Comparison of ENCODE assay signal across 31 cellular contexts in the genomic region with DNA sequence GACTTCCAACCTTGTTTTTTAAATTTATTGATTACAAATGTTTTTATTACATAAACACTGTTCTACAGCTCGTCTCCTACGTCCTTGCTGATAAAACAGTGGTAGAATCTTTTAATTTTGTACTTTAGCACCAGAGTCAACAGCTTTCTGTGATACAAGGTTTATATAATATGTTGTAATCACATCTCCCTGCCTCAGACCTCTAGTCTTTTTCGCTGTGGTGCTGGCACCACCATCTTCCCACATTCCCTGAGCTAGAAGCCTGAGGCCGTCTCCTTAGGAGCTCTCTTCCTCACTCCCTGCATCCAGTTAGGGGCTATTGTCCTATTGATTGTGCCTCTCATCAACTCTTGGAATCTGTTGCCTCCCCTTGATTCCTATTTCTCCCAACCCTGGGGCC.
"Had no signal": no experiment of that assay in that cellular context is flagged by ENCODE, and none has a peak within 500 bp of the region (broad histone marks: within the 10 kb centered on the region; RNA-seq: fewer than 3 reads in every experiment).

No MANE protein-coding gene starts in this region.

- H3K4me3 ChIP-seq: breast epithelium, coronary artery, dorsolateral prefrontal cortex, gastrocnemius medialis, hepatocyte, right atrium auricular region, stomach, suprapubic skin, tibial nerve had no signal

- H3K4me1 Mint-ChIP-seq: natural killer cell had no signal

- H3K27me3 Mint-ChIP-seq: activated CD4-positive, alpha-beta memory T cell treated with anti-CD3 and anti-CD28 coated beads, Interleukin-2, amount 10 ng/mL, durations not matched to agents 7 days and 5 days; activated CD4-positive, alpha-beta T cell treated with anti-CD3 and anti-CD28 coated beads, Interleukin-2, amount 10 ng/mL, durations not matched to agents 7 days and 5 days; activated naive CD4-positive, alpha-beta T cell treated with anti-CD3 and anti-CD28 coated beads, Interleukin-2, amount 50 U/mL, for 24 hours; activated naive CD8-positive, alpha-beta T cell treated with anti-CD3 and anti-CD28 coated beads, Interleukin-2, amount 50 U/mL, for 24 hours; activated T-cell treated with anti-CD3 and anti-CD28 coated beads, Interleukin-2, amount 50 U/mL, for 24 hours; stimulated activated naive B cell treated with anti-CD40 and anti-IgM and Interleukin-4, amounts not matched to agents 10 μg/mL and 1 μg/mL and 100 μg/mL, for 72 hours; T-cell had no signal

- H3K4me3 Mint-ChIP-seq: activated CD4-positive, alpha-beta memory T cell treated with anti-CD3 and anti-CD28 coated beads, Interleukin-2, amount 10 ng/mL, durations not matched to agents 7 days and 5 days; activated CD4-positive, alpha-beta T cell treated with anti-CD3 and anti-CD28 coated beads, Interleukin-2, amount 10 ng/mL, durations not matched to agents 7 days and 5 days; activated naive CD4-positive, alpha-beta T cell treated with anti-CD3 and anti-CD28 coated beads, Interleukin-2, amount 50 U/mL, for 24 hours; activated naive CD8-positive, alpha-beta T cell treated with anti-CD3 and anti-CD28 coated beads, Interleukin-2, amount 50 U/mL, for 24 hours; activated T-cell treated with anti-CD3 and anti-CD28 coated beads, Interleukin-2, amount 50 U/mL, for 24 hours; natural killer cell; stimulated activated naive B cell treated with anti-CD40 and anti-IgM and Interleukin-4, amounts not matched to agents 10 μg/mL and 1 μg/mL and 100 μg/mL, for 72 hours; T-cell had no signal

- FAIRE-seq: keratinocyte, TTC549 had no signal

- H3K9me3 Mint-ChIP-seq: activated CD4-positive, alpha-beta memory T cell treated with anti-CD3 and anti-CD28 coated beads, Interleukin-2, amount 10 ng/mL, durations not matched to agents 7 days and 5 days; activated CD4-positive, alpha-beta T cell treated with anti-CD3 and anti-CD28 coated beads, Interleukin-2, amount 10 ng/mL, durations not matched to agents 7 days and 5 days; activated naive CD4-positive, alpha-beta T cell treated with anti-CD3 and anti-CD28 coated beads, Interleukin-2, amount 50 U/mL, for 24 hours; activated naive CD8-positive, alpha-beta T cell treated with anti-CD3 and anti-CD28 coated beads, Interleukin-2, amount 50 U/mL, for 24 hours; activated T-cell treated with anti-CD3 and anti-CD28 coated beads, Interleukin-2, amount 50 U/mL, for 24 hours; natural killer cell; stimulated activated naive B cell treated with anti-CD40 and anti-IgM and Interleukin-4, amounts not matched to agents 10 μg/mL and 1 μg/mL and 100 μg/mL, for 72 hours; T-cell had no signal

- H3K27ac ChIP-seq: breast epithelium, coronary artery, gastrocnemius medialis, hepatocyte, right atrium auricular region, stomach, suprapubic skin, tibial nerve, VCaP had no signal

- ATAC-seq: activated CD4-positive, CD25-positive, alpha-beta regulatory T cell treated with anti-CD3 and anti-CD28 coated beads, Interleukin-2, amount 50 U/mL, for 24 hours; activated naive CD8-positive, alpha-beta T cell treated with anti-CD3 and anti-CD28 coated beads, Interleukin-2, amount 50 U/mL, for 24 hours; gastrocnemius medialis; left cardiac atrium; natural killer cell; stimulated activated naive B cell treated with anti-CD40 and anti-IgM and Interleukin-4, amounts not matched to agents 10 μg/mL and 1 μg/mL and 100 μg/mL, for 72 hours; T-cell had no signal

- H3K27me3 ChIP-seq: breast epithelium, dorsolateral prefrontal cortex, gastrocnemius medialis, hepatocyte, right atrium auricular region, stomach, suprapubic skin, tibial nerve had no signal

- H3K36me3 Mint-ChIP-seq: natural killer cell had no signal

- H3K9me3 ChIP-seq: breast epithelium, gastrocnemius medialis, right atrium auricular region, stomach, suprapubic skin, tibial nerve had no signal

- DNase-seq: activated CD4-positive, alpha-beta memory T cell treated with anti-CD3 and anti-CD28 coated beads, Interleukin-2, amount 10 ng/mL, durations not matched to agents 7 days and 5 days; activated CD4-positive, alpha-beta T cell treated with anti-CD3 and anti-CD28 coated beads, Interleukin-2, amount 10 ng/mL, durations not matched to agents 7 days and 5 days; activated CD8-positive, alpha-beta memory T cell treated with anti-CD3 and anti-CD28 coated beads, Interleukin-2, amount 50 U/mL, for 48 hours; activated naive CD8-positive, alpha-beta T cell treated with anti-CD3 and anti-CD28 coated beads, Interleukin-2, amount 50 U/mL, for 24 hours; activated T-cell treated with anti-CD3 and anti-CD28 coated beads, Interleukin-2, amount 50 U/mL, for 24 hours; amygdala; cerebellar nuclear complex; dorsolateral prefrontal cortex; effector memory CD4-positive, alpha-beta T cell; erythroblast; gastrocnemius medialis; glutamatergic neuron; left cardiac atrium; natural killer cell; stimulated activated CD4-positive, alpha-beta T cell treated with anti-CD3 and anti-CD28 coated beads, Interleukin-15, amount 100 ng/mL, for 24 hours; stimulated activated CD4-positive, alpha-beta T cell treated with anti-CD3 and anti-CD28 coated beads, Interleukin-2, amount 100 ng/mL, for 24 hours; stimulated activated naive B cell treated with anti-CD40 and anti-IgM and Interleukin-4, amounts not matched to agents 10 μg/mL and 1 μg/mL and 100 μg/mL, for 72 hours; stomach; T-cell; T-helper 9 cell had no signal

- H3K36me3 ChIP-seq: breast epithelium, right atrium auricular region had no signal

- H2AFZ ChIP-seq: hepatocyte had no signal

- H3K4me2 ChIP-seq: hepatocyte had no signal

- H3K4me1 ChIP-seq: breast epithelium, suprapubic skin had no signal

- H3K27ac Mint-ChIP-seq: activated CD4-positive, alpha-beta memory T cell treated with anti-CD3 and anti-CD28 coated beads, Interleukin-2, amount 10 ng/mL, durations not matched to agents 7 days and 5 days; activated CD4-positive, alpha-beta T cell treated with anti-CD3 and anti-CD28 coated beads, Interleukin-2, amount 10 ng/mL, durations not matched to agents 7 days and 5 days; activated naive CD8-positive, alpha-beta T cell treated with anti-CD3 and anti-CD28 coated beads, Interleukin-2, amount 50 U/mL, for 24 hours; activated T-cell treated with anti-CD3 and anti-CD28 coated beads, Interleukin-2, amount 50 U/mL, for 24 hours; natural killer cell; stimulated activated naive B cell treated with anti-CD40 and anti-IgM and Interleukin-4, amounts not matched to agents 10 μg/mL and 1 μg/mL and 100 μg/mL, for 72 hours; T-cell had no signal
